1 cellular context compared by ENCODE assay signal in genomic region chr6:11172501-11173337, GRCh38.
A peak's percentile ranks its signal among the peaks of the same experiment; 100 is the strongest.
TF ChIP-seq lines count a peak whose summit lies in the region.

No MANE protein-coding gene starts in this region.

TF ChIP-seq in HepG2, 621 proteins besides CTCF, POLR2A, EP300 and RAD21 (continued from another document):
- TF ChIP-seq, protein P1, sequence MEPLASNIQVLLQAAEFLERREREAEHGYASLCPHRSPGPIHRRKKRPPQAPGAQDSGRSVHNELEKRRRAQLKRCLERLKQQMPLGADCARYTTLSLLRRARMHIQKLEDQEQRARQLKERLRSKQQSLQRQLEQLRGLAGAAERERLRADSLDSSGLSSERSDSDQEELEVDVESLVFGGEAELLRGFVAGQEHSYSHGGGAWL (CRISPR knock-in tag; IDR thresholded peaks at IDR 0.05): no peak
- TF ChIP-seq RNF2 (conservative IDR thresholded peaks at IDR 0.05; ENCODE audit: low read depth) (no peak), HNRNPL (IDR thresholded peaks at IDR 0.05; ENCODE audit: low read depth, low read length) (no peak), ZNF350 (CRISPR knock-in tag; IDR thresholded peaks at IDR 0.05; ENCODE audit: borderline replicate concordance, low read depth) (no peak; the same call in 1 of the 2 replicates), ZNF510 (CRISPR knock-in tag; IDR thresholded peaks at IDR 0.05; ENCODE audit: low read depth) (no peak), ZNF460 (CRISPR knock-in tag; IDR thresholded peaks at IDR 0.05; ENCODE audit: borderline replicate concordance) (no peak), MTERF4 (CRISPR knock-in tag; IDR thresholded peaks at IDR 0.05) (no peak), HDAC6 (IDR thresholded peaks at IDR 0.05; ENCODE audit: low read depth, low read length) (no peak), HHEX (CRISPR knock-in tag; IDR thresholded peaks at IDR 0.05) (no peak), HOXA5 (CRISPR knock-in tag; IDR thresholded peaks at IDR 0.05) (peak; percentile 81; the same call in 1 of the 2 replicates), PRMT3 (CRISPR knock-in tag; IDR thresholded peaks at IDR 0.05; ENCODE audit: borderline replicate concordance, low read depth) (no peak), ZBTB7B (CRISPR knock-in tag; IDR thresholded peaks at IDR 0.05) (peak; percentile 89; the same call in 1 of the 2 replicates), KDM4B (CRISPR knock-in tag; IDR thresholded peaks at IDR 0.05) (peak; percentile 73; the same call in 1 of the 2 replicates), ZSCAN5A (CRISPR knock-in tag; IDR thresholded peaks at IDR 0.05; ENCODE audit: borderline replicate concordance) (peak; percentile 74; the same call in 1 of the 2 replicates)
- TF ChIP-seq, protein P2, sequence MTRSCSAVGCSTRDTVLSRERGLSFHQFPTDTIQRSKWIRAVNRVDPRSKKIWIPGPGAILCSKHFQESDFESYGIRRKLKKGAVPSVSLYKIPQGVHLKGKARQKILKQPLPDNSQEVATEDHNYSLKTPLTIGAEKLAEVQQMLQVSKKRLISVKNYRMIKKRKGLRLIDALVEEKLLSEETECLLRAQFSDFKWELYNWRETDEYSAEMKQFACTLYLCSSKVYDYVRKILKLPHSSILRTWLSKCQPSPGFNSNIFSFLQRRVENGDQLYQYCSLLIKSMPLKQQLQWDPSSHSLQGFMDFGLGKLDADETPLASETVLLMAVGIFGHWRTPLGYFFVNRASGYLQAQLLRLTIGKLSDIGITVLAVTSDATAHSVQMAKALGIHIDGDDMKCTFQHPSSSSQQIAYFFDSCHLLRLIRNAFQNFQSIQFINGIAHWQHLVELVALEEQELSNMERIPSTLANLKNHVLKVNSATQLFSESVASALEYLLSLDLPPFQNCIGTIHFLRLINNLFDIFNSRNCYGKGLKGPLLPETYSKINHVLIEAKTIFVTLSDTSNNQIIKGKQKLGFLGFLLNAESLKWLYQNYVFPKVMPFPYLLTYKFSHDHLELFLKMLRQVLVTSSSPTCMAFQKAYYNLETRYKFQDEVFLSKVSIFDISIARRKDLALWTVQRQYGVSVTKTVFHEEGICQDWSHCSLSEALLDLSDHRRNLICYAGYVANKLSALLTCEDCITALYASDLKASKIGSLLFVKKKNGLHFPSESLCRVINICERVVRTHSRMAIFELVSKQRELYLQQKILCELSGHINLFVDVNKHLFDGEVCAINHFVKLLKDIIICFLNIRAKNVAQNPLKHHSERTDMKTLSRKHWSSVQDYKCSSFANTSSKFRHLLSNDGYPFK (CRISPR knock-in tag; IDR thresholded peaks at IDR 0.05; ENCODE audit: borderline replicate concordance): no peak
- TF ChIP-seq, protein P3, sequence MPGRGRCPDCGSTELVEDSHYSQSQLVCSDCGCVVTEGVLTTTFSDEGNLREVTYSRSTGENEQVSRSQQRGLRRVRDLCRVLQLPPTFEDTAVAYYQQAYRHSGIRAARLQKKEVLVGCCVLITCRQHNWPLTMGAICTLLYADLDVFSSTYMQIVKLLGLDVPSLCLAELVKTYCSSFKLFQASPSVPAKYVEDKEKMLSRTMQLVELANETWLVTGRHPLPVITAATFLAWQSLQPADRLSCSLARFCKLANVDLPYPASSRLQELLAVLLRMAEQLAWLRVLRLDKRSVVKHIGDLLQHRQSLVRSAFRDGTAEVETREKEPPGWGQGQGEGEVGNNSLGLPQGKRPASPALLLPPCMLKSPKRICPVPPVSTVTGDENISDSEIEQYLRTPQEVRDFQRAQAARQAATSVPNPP (CRISPR knock-in tag; IDR thresholded peaks at IDR 0.05): no peak
- TF ChIP-seq, protein P4, sequence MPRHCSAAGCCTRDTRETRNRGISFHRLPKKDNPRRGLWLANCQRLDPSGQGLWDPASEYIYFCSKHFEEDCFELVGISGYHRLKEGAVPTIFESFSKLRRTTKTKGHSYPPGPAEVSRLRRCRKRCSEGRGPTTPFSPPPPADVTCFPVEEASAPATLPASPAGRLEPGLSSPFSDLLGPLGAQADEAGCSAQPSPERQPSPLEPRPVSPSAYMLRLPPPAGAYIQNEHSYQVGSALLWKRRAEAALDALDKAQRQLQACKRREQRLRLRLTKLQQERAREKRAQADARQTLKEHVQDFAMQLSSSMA (CRISPR knock-in tag; IDR thresholded peaks at IDR 0.05): no peak
